ENCODE assay signal across 20 cellular contexts in genomic region chr6:5109436-5109835, GRCh38.
"Had no signal": no experiment of that assay in that cellular context is flagged by ENCODE, and none has a peak within 500 bp of the region (broad histone marks: within the 10 kb centered on the region; RNA-seq: fewer than 3 reads in every experiment).

No MANE protein-coding gene starts in this region.

- ATAC-seq: left lung; natural killer cell treated with Interleukin-12 subunit alpha and Interleukin-12 subunit beta and Interleukin-15 and Interleukin-18, amount 100 ng/mL, for 72 hours; pancreas; stimulated activated naive B cell treated with anti-CD40 and anti-IgM and Interleukin-4, amounts not matched to agents 10 μg/mL and 1 μg/mL and 100 μg/mL, for 72 hours had no signal

- H3K4me1 ChIP-seq: left lung, pancreas, spleen, tibial nerve, upper lobe of left lung had no signal

- H3K36me3 ChIP-seq: neutrophil, pancreas, upper lobe of left lung had no signal

- H3K27me3 ChIP-seq: dorsolateral prefrontal cortex, hepatocyte, left lung, neutrophil, pancreas, spleen, tibial nerve, upper lobe of left lung had no signal

- H3K9me3 ChIP-seq: left lung, mucosa of descending colon, neutrophil, pancreas, spleen, thoracic aorta, tibial nerve, upper lobe of left lung had no signal

- H3K4me3 ChIP-seq: dorsolateral prefrontal cortex, hepatocyte, left lung, lung, mucosa of descending colon, pancreas, skin epidermis, spleen, thoracic aorta, tibial nerve, upper lobe of left lung had no signal

- H3K27ac ChIP-seq: hepatocyte, left lung, neutrophil, pancreas, skin epidermis, spleen, thoracic aorta, tibial nerve, upper lobe of left lung had no signal

- DNase-seq: dorsolateral prefrontal cortex; effector CD4-positive, alpha-beta T cell; kidney; left lung; mucosa of descending colon; naive B cell; pancreas; retina; spleen; stimulated activated CD4-positive, alpha-beta T cell treated with anti-CD3 and anti-CD28 coated beads, Interleukin-15, amount 100 ng/mL, for 24 hours; stimulated activated CD4-positive, alpha-beta T cell treated with anti-CD3 and anti-CD28 coated beads, Interleukin-2, amount 100 ng/mL, for 48 hours; stimulated activated naive B cell treated with anti-CD40 and anti-IgM and Interleukin-4, amounts not matched to agents 10 μg/mL and 1 μg/mL and 100 μg/mL, for 72 hours; upper lobe of left lung had no signal
